8 cellular contexts compared by ENCODE assay signal in the genomic region with DNA sequence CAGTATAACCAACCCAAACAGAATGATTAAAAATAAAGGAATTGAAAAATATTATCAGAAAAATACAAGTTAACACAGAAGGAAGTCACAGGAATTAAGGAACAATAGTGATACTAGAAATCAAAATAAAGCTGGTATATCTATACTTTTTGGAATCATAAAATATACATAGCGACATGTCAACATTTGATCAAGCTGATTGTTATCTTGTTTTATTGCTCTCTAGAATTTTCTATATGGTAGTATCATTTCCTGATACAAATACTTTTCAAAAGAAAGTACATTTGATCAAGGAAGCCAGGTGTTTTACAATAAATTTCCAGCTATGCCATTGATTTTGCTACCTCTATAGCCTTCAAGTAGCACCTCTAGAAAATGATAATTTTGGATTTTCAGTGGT.
"Had no signal": no experiment of that assay in that cellular context is flagged by ENCODE, and none has a peak within 500 bp of the region (broad histone marks: within the 10 kb centered on the region; RNA-seq: fewer than 3 reads in every experiment).

No MANE protein-coding gene starts in this region.

- H3K27ac Mint-ChIP-seq: GM23338, H9 had no signal

- H3K9me3 Mint-ChIP-seq: GM23338, H9 had no signal

- ATAC-seq: GM23338, K562 had no signal

- H3K4me3 Mint-ChIP-seq: GM23338, H9 had no signal

- FAIRE-seq: H1, H54, HTR-8/SVneo, K562 had no signal

- DNase-seq: H9, HCEC 1CT, IMR-90 had no signal
